1 cellular context compared by ENCODE assay signal in the genomic region with DNA sequence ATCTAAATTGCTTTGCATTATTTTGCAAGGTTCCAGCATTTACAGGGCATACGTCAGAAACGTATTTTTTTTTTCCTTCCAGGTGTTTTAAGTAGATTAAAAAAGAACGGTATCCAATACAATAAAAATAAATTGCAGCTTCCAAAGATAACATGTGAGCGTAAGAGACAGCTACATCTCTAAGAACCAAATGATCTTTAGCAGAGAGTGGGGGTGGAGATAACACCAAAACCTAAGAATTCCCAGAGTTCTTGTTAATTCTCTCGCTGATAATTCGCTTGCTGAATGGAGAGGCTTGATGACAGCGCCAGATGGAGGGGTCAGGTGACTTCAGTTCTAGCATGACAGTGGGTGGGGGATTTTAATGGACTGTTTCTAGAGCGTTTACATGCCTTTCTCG.
TF ChIP-seq lines count a peak whose summit lies in the region.

No MANE protein-coding gene starts in this region.

TF ChIP-seq in WTC11, 78 proteins besides CTCF, POLR2A, EP300 and RAD21 (continued from another document):
- TF ChIP-seq ELF4 (CRISPR knock-in tag; IDR thresholded peaks at IDR 0.05; ENCODE audit: low read depth), result no peak
- TF ChIP-seq ZNF138 (CRISPR knock-in tag; conservative IDR thresholded peaks at IDR 0.05), result no peak
- TF ChIP-seq, protein P1, sequence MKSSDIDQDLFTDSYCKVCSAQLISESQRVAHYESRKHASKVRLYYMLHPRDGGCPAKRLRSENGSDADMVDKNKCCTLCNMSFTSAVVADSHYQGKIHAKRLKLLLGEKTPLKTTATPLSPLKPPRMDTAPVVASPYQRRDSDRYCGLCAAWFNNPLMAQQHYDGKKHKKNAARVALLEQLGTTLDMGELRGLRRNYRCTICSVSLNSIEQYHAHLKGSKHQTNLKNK (CRISPR knock-in tag; IDR thresholded peaks at IDR 0.05), result no peak
TF ChIP-seq in WTC11: peak in this region for 0.
